ENCODE assay signal across 8 cellular contexts in the genomic region with DNA sequence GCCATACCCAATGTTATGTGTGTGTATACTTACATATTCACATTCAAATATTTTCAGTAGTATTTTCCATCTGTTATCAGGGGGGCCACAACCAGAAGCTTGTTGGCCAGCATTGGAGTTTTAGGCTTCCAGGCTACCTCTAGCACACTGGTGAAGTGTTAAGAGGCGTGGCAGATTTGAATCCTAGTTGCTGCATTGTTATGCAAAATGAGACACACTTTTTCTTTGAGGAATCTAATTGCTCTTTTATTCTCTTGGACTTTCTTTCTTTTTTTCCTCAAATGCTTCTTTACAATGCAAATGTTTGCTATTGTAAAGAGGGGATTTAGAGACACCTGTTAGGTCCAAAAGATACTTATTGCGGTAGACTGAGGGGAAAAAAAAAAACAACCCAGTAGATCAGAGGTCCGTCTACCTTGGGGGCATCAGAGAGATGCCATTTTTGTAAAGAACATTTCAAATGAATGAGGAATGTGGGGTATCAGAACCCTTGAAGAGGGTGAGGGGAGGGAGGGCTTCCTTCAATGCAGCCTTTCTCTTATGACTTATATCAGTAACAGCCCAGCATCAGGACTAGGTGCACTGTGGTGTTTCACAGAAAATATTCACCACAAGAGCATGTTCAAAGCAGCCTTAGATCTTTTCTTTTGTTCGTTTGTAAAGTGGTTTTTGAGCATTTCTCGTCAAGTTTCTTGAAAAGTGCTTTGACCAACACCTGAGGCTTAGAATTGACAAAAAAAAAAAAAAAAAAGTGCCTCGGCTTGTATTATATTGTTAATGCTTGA. TPM values are rescaled to one million over a fixed set of nuclear protein-coding genes. Genes with fewer than 3 reads are reported as not detected.
A peak's percentile ranks its signal among the peaks of the same experiment; 100 is the strongest.
DNase-seq lines count a peak whose midpoint lies in the region; ATAC-seq and TF ChIP-seq lines count a peak whose summit lies in the region.

No MANE protein-coding gene starts in this region.

- no peaks in the 10 kb centered on the region for H3K27me3 Mint-ChIP-seq in activated CD4-positive, alpha-beta memory T cell treated with anti-CD3 and anti-CD28 coated beads for 36 hours
- no peaks in the 10 kb centered on the region for H3K27me3 Mint-ChIP-seq in stimulated activated naive B cell treated with anti-CD40 and anti-IgM and Interleukin-4, amounts not matched to agents 10 μg/mL and 1 μg/mL and 100 μg/mL, for 72 hours

- H3K4me1 ChIP-seq in gastroesophageal sphincter, result peaks cover 9 to 66% (median 30%) of the 10 kb centered on the region in 3 donors

- H3K27ac Mint-ChIP-seq in activated CD4-positive, alpha-beta memory T cell treated with anti-CD3 and anti-CD28 coated beads for 36 hours, result peak overlapping the region; percentile 100
- H3K27ac Mint-ChIP-seq in stimulated activated naive B cell treated with anti-CD40 and anti-IgM and Interleukin-4, amounts not matched to agents 10 μg/mL and 1 μg/mL and 100 μg/mL, for 72 hours, result peak overlapping the region; percentile 34

- peak overlapping the region; percentile 92 to 100 (median 98) for H3K27ac ChIP-seq in gastroesophageal sphincter

- TF ChIP-seq POLR2A in gastroesophageal sphincter (IDR thresholded peaks at IDR 0.05), result no peak

- peak overlapping the region; percentile 99 for H3K4me3 Mint-ChIP-seq in activated CD4-positive, alpha-beta memory T cell treated with anti-CD3 and anti-CD28 coated beads for 36 hours
- peak overlapping the region; percentile 97 to 99 for H3K4me3 Mint-ChIP-seq in stimulated activated naive B cell treated with anti-CD40 and anti-IgM and Interleukin-4, amounts not matched to agents 10 μg/mL and 1 μg/mL and 100 μg/mL, for 72 hours

- peaks cover 59% of the 10 kb centered on the region for H3K4me1 Mint-ChIP-seq in activated CD4-positive, alpha-beta memory T cell treated with anti-CD3 and anti-CD28 coated beads for 36 hours (ENCODE audit: low read depth)
- peaks cover 32 to 49% of the 10 kb centered on the region in 2 donors for H3K4me1 Mint-ChIP-seq in stimulated activated naive B cell treated with anti-CD40 and anti-IgM and Interleukin-4, amounts not matched to agents 10 μg/mL and 1 μg/mL and 100 μg/mL, for 72 hours

- ATAC-seq in gastroesophageal sphincter (no peak), esophagus mucosa (no peak), HG03097 (IDR thresholded peaks at IDR 0.05; ENCODE audit: low FRiP score, unreplicated experiment) (no peak)
- no peak for ATAC-seq in stimulated activated naive B cell treated with anti-CD40 and anti-IgM and Interleukin-4, amounts not matched to agents 10 μg/mL and 1 μg/mL and 100 μg/mL, for 72 hours (replicated peaks)

- CTCF ChIA-PET in activated CD4-positive, alpha-beta memory T cell treated with anti-CD3 and anti-CD28 coated beads for 36 hours (lab: Charles Lee), result interaction anchor here (1.7 kb wide), 1 partner anchor 68 kb away, joined by 6 read pairs; no protein-coding TSS in a partner anchor

- no peaks in the 10 kb centered on the region for H3K36me3 ChIP-seq in gastroesophageal sphincter

- H3K9me3 ChIP-seq in gastroesophageal sphincter, result no peaks in the 10 kb centered on the region

- H3K4me3 ChIP-seq in gastroesophageal sphincter, result peak overlapping the region in 1 of 2 donors; percentile 96

- H3K27me3 ChIP-seq in gastroesophageal sphincter, result no peaks in the 10 kb centered on the region

- POLR2A ChIA-PET in activated CD4-positive, alpha-beta memory T cell treated with anti-CD3 and anti-CD28 coated beads for 36 hours (lab: Charles Lee), result interaction anchor here (2.1 to 4.7 kb wide), 2 partner anchors 35 to 1508 kb away, joined by 4 to 52 read pairs; partner anchors contain the start of gene RFX3

- DNase-seq in DMS 273 (lab: John Stamatoyannopoulos, UW; ENCODE audit: unreplicated experiment), result peak; percentile 16
- DNase-seq in DMS 273 treated with DMSO at 0.1 percent for 48 hours (lab: John Stamatoyannopoulos, UW), result no peak
- peak; percentile 31 for DNase-seq in activated CD4-positive, alpha-beta memory T cell treated with anti-CD3 and anti-CD28 coated beads for 36 hours
- no peak for DNase-seq in stimulated activated naive B cell treated with anti-CD40 and anti-IgM and Interleukin-4, amounts not matched to agents 10 μg/mL and 1 μg/mL and 100 μg/mL, for 72 hours
- DNase-seq in islet precursor cell, result no peak

- peaks cover 7% of the 10 kb centered on the region for H3K36me3 Mint-ChIP-seq in activated CD4-positive, alpha-beta memory T cell treated with anti-CD3 and anti-CD28 coated beads for 36 hours
- peaks cover 7 to 9% of the 10 kb centered on the region in 2 donors for H3K36me3 Mint-ChIP-seq in stimulated activated naive B cell treated with anti-CD40 and anti-IgM and Interleukin-4, amounts not matched to agents 10 μg/mL and 1 μg/mL and 100 μg/mL, for 72 hours

- no peak for TF ChIP-seq EP300 in gastroesophageal sphincter (IDR thresholded peaks at IDR 0.05)

- no peaks in the 10 kb centered on the region for H3K9me3 Mint-ChIP-seq in activated CD4-positive, alpha-beta memory T cell treated with anti-CD3 and anti-CD28 coated beads for 36 hours
- H3K9me3 Mint-ChIP-seq in stimulated activated naive B cell treated with anti-CD40 and anti-IgM and Interleukin-4, amounts not matched to agents 10 μg/mL and 1 μg/mL and 100 μg/mL, for 72 hours, result no peaks in the 10 kb centered on the region

- no peak for TF ChIP-seq CTCF in gastroesophageal sphincter (IDR thresholded peaks at IDR 0.05)

- WGBS in gastroesophageal sphincter (ENCODE audit: low coverage in 1 of 2), 2 donors, result 21 to 34% methylated on average over 5 to 6 of the region's 6 CpGs

- intact Hi-C loops in activated CD4-positive, alpha-beta memory T cell treated with anti-CD3 and anti-CD28 coated beads for 36 hours (cut with micrococcal nuclease), result loop anchor here (1.0 to 10.0 kb wide), 4 partner anchors 36 to 1744 kb away; no protein-coding TSS in a partner anchor

RNA-seq across cellular contexts. Expression of gene SMARCA2, which starts 3.8 kb away (rescaled TPM):
- total RNA-seq in activated CD4-positive, alpha-beta memory T cell treated with anti-CD3 and anti-CD28 coated beads for 36 hours, result 100 to 1,000 TPM in 1 of 2 experiments, 10 to 100 TPM in 1; 95.1 to 100 TPM
- 100 to 1,000 TPM in 2 of 4 donors, 10 to 100 TPM in 2; 90.5 to 133 (median 98.5) TPM for total RNA-seq in gastroesophageal sphincter
- 81.7 TPM for total RNA-seq in esophagus mucosa

Comparison
In these comparisons a context has a peak if more than half of its experiments do, and no peak if none do; other contexts are left out.
1. DNase-seq: peak in DMS 273 (single experiment) and activated CD4-positive, alpha-beta memory T cell treated with anti-CD3 and anti-CD28 coated beads for 36 hours (single experiment); none in DMS 273 treated with DMSO at 0.1 percent for 48 hours (single experiment), stimulated activated naive B cell treated with anti-CD40 and anti-IgM and Interleukin-4, amounts not matched to agents 10 μg/mL and 1 μg/mL and 100 μg/mL, for 72 hours (single experiment) and islet precursor cell (single experiment).